Comparison of ENCODE assay signal across 30 cellular contexts in genomic region chr13:20054586-20054985, GRCh38.
"Had no signal": no experiment of that assay in that cellular context is flagged by ENCODE, and none has a peak within 500 bp of the region (broad histone marks: within the 10 kb centered on the region; RNA-seq: fewer than 3 reads in every experiment).

No MANE protein-coding gene starts in this region.

- H3K4me1 ChIP-seq: ascending aorta, colonic mucosa, right lobe of liver, testis, uterus had no signal

- H3K4me3 Mint-ChIP-seq: activated CD4-positive, alpha-beta memory T cell treated with anti-CD3 and anti-CD28 coated beads for 36 hours; activated naive CD4-positive, alpha-beta T cell treated with anti-CD3 and anti-CD28 coated beads, Interleukin-2, amount 50 U/mL, for 24 hours; brain; immature natural killer cell; natural killer cell; T-helper 2 cell treated with Interferon-gamma antibody and Interleukin-4, amounts not matched to agents 5 μg/mL and 100 μg/mL, for 36 hours had no signal

- H3K27ac ChIP-seq: adrenal gland, ascending aorta, colonic mucosa, gastroesophageal sphincter, heart left ventricle, left ventricle myocardium inferior, right lobe of liver, skin epidermis, testis, transverse colon, uterus had no signal

- H3K4me3 ChIP-seq: adrenal gland, ascending aorta, cardiac muscle cell, colonic mucosa, gastroesophageal sphincter, heart left ventricle, left ventricle myocardium inferior, lung, right lobe of liver, skin epidermis, testis, transverse colon, uterus had no signal

- H3K27ac Mint-ChIP-seq: activated CD4-positive, alpha-beta memory T cell treated with anti-CD3 and anti-CD28 coated beads for 36 hours; activated naive CD4-positive, alpha-beta T cell treated with anti-CD3 and anti-CD28 coated beads, Interleukin-2, amount 50 U/mL, for 24 hours; activated T-helper 2 cell treated with anti-CD3 and anti-CD28 coated beads, Interferon-gamma antibody, Interleukin-2, Interleukin-4, amounts not matched to agents 10 μg/mL and 5 μg/mL and 100 μg/mL, durations not matched to agents 14 hours and 24 hours and 36 hours; immature natural killer cell; natural killer cell; T-helper 2 cell treated with Interferon-gamma antibody and Interleukin-4, amounts not matched to agents 5 μg/mL and 100 μg/mL, for 36 hours had no signal

- H3K9me3 Mint-ChIP-seq: activated CD4-positive, alpha-beta memory T cell treated with anti-CD3 and anti-CD28 coated beads for 36 hours; activated naive CD4-positive, alpha-beta T cell treated with anti-CD3 and anti-CD28 coated beads, Interleukin-2, amount 50 U/mL, for 24 hours; activated T-helper 2 cell treated with anti-CD3 and anti-CD28 coated beads, Interferon-gamma antibody, Interleukin-2, Interleukin-4, amounts not matched to agents 10 μg/mL and 5 μg/mL and 100 μg/mL, durations not matched to agents 14 hours and 24 hours and 36 hours; brain; immature natural killer cell; natural killer cell; T-helper 2 cell treated with Interferon-gamma antibody and Interleukin-4, amounts not matched to agents 5 μg/mL and 100 μg/mL, for 36 hours had no signal

- DNase-seq: activated CD4-positive, alpha-beta memory T cell treated with anti-CD3 and anti-CD28 coated beads for 36 hours; activated CD4-positive, alpha-beta T cell treated with anti-CD3 and anti-CD28 coated beads for 48 hours; activated T-cell treated with anti-CD3 and anti-CD28 coated beads, Interleukin-2, amount 50 U/mL, for 48 hours; adrenal gland; cerebellar nuclear complex; colonic mucosa; effector CD8-positive, alpha-beta T cell; heart left ventricle; hypothalamus; immature natural killer cell; left ventricle myocardium inferior; mesendoderm; natural killer cell; right lobe of liver; stimulated activated CD4-positive, alpha-beta T cell treated with anti-CD3 and anti-CD28 coated beads, Interleukin-12 subunit alpha, Interleukin-12 subunit beta, amount 100 ng/mL, for 4 hours; stimulated activated CD4-positive, alpha-beta T cell treated with anti-CD3 and anti-CD28 coated beads, Interleukin-4, amount 100 ng/mL, for 1 hour; stimulated activated naive CD8-positive, alpha-beta T cell treated with anti-CD3 and anti-CD28 coated beads, Interleukin-15, Interleukin-2, amounts not matched to agents 100 U/mL and 50 U/mL, for 24 hours; T-helper 1 cell; testis; transverse colon; uterus had no signal

- H3K36me3 ChIP-seq: uterus had no signal

- H3K27me3 ChIP-seq: adrenal gland, ascending aorta, cardiac muscle cell, colonic mucosa, gastroesophageal sphincter, heart left ventricle, right lobe of liver, testis, transverse colon, uterus had no signal

- H3K9me3 ChIP-seq: adrenal gland, ascending aorta, colonic mucosa, gastroesophageal sphincter, heart left ventricle, left ventricle myocardium inferior, right lobe of liver, testis, transverse colon, uterus had no signal

- ATAC-seq: gastroesophageal sphincter; heart left ventricle; natural killer cell; stimulated activated naive CD8-positive, alpha-beta T cell treated with anti-CD3 and anti-CD28 coated beads, Interleukin-15, Interleukin-2, amounts not matched to agents 100 U/mL and 50 U/mL, for 24 hours had no signal

- H3K27me3 Mint-ChIP-seq: activated CD4-positive, alpha-beta memory T cell treated with anti-CD3 and anti-CD28 coated beads for 36 hours; activated naive CD4-positive, alpha-beta T cell treated with anti-CD3 and anti-CD28 coated beads, Interleukin-2, amount 50 U/mL, for 24 hours; brain had no signal
